In the genomic region with DNA sequence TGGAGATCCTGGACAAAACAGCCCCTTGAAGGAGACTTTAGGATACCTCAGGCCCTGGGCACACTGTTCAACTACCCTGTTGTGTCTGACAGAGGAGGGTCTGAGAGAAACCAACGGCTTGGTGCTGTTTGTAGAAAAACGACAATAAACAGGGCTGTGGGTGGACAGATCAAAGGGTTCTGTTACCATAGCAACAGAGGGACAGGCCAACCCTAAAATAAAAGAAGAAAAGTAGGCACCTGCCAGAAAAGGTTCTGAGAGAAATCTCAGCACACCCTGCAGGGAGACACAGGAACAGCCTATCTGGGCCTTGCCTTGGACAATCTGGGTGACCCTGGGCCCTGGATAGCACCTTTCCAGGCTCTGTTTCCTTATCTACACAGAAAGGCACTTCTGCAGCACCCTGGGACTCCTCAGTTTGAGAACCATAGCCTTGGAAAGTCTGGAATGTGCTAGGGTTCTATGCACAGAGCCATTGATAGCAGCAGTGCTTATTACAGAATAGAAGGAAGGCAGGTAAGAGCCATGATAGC, we compare ENCODE assay signal across 36 cellular contexts.
"Had no signal": no experiment of that assay in that cellular context is flagged by ENCODE, and none has a peak within 500 bp of the region (broad histone marks: within the 10 kb centered on the region; RNA-seq: fewer than 3 reads in every experiment).

No MANE protein-coding gene starts in this region.

- H3K27me3 ChIP-seq: brain microvascular endothelial cell, MG63, Peyer's patch, SJSA1 had no signal

- H3K4me3 Mint-ChIP-seq: activated CD4-positive, alpha-beta memory T cell treated with anti-CD3 and anti-CD28 coated beads, Interleukin-2, amount 10 ng/mL, durations not matched to agents 7 days and 5 days; activated CD8-positive, alpha-beta memory T cell treated with anti-CD3 and anti-CD28 coated beads, Interleukin-2, amount 10 ng/mL, durations not matched to agents 7 days and 5 days; activated naive CD4-positive, alpha-beta T cell treated with anti-CD3 and anti-CD28 coated beads, Interleukin-2, amount 10 ng/mL, durations not matched to agents 7 days and 5 days; activated naive CD8-positive, alpha-beta T cell; activated naive CD8-positive, alpha-beta T cell treated with anti-CD3 and anti-CD28 coated beads, Interleukin-2, amount 50 U/mL, for 24 hours; T-cell had no signal

- H3K27ac Mint-ChIP-seq: activated CD4-positive, alpha-beta memory T cell treated with anti-CD3 and anti-CD28 coated beads, Interleukin-2, amount 10 ng/mL, durations not matched to agents 7 days and 5 days; activated CD8-positive, alpha-beta memory T cell treated with anti-CD3 and anti-CD28 coated beads, Interleukin-2, amount 10 ng/mL, durations not matched to agents 7 days and 5 days; activated naive CD4-positive, alpha-beta T cell treated with anti-CD3 and anti-CD28 coated beads, Interleukin-2, amount 10 ng/mL, durations not matched to agents 7 days and 5 days; activated naive CD8-positive, alpha-beta T cell; activated naive CD8-positive, alpha-beta T cell treated with anti-CD3 and anti-CD28 coated beads, Interleukin-2, amount 50 U/mL, for 24 hours had no signal

- ATAC-seq: activated CD8-positive, alpha-beta memory T cell treated with anti-CD3 and anti-CD28 coated beads, Interleukin-2, amount 10 ng/mL, durations not matched to agents 7 days and 5 days; activated naive CD8-positive, alpha-beta T cell treated with anti-CD3 and anti-CD28 coated beads, Interleukin-2, amount 50 U/mL, for 24 hours; PC-3; T-cell had no signal

- H3K4me1 ChIP-seq: Peyer's patch, SJSA1 had no signal

- H3K9me3 ChIP-seq: SJSA1, SK-N-SH had no signal

- H3K36me3 Mint-ChIP-seq: activated naive CD4-positive, alpha-beta T cell treated with anti-CD3 and anti-CD28 coated beads, Interleukin-2, amount 10 ng/mL, durations not matched to agents 7 days and 5 days had no signal

- H3K4me3 ChIP-seq: MG63, Peyer's patch, SJSA1 had no signal

- H3K4me1 Mint-ChIP-seq: activated CD4-positive, alpha-beta memory T cell treated with anti-CD3 and anti-CD28 coated beads, Interleukin-2, amount 10 ng/mL, durations not matched to agents 7 days and 5 days; activated CD8-positive, alpha-beta memory T cell treated with anti-CD3 and anti-CD28 coated beads, Interleukin-2, amount 10 ng/mL, durations not matched to agents 7 days and 5 days; activated naive CD4-positive, alpha-beta T cell treated with anti-CD3 and anti-CD28 coated beads, Interleukin-2, amount 10 ng/mL, durations not matched to agents 7 days and 5 days; activated naive CD8-positive, alpha-beta T cell treated with anti-CD3 and anti-CD28 coated beads, Interleukin-2, amount 50 U/mL, for 24 hours; T-cell had no signal

- H3K36me3 ChIP-seq: brain microvascular endothelial cell, MG63, Peyer's patch, SJSA1 had no signal

- DNase-seq: activated CD4-positive, alpha-beta memory T cell treated with anti-CD3 and anti-CD28 coated beads, Interleukin-2, amount 10 ng/mL, durations not matched to agents 7 days and 5 days; activated CD4-positive, alpha-beta T cell treated with anti-CD3 and anti-CD28 coated beads for 1 hour; activated CD4-positive, alpha-beta T cell treated with anti-CD3 and anti-CD28 coated beads for 48 hours; activated CD4-positive, CD25-positive, alpha-beta regulatory T cell; activated CD8-positive, alpha-beta memory T cell treated with anti-CD3 and anti-CD28 coated beads for 24 hours; activated CD8-positive, alpha-beta memory T cell treated with anti-CD3 and anti-CD28 coated beads, Interleukin-2, amount 50 U/mL, for 48 hours; activated effector memory CD4-positive, alpha-beta T cell treated with Interleukin-2 at 50 U/mL for 16 hours; activated naive CD4-positive, alpha-beta T cell treated with anti-CD3 and anti-CD28 coated beads, Interleukin-2, amount 10 ng/mL, durations not matched to agents 7 days and 5 days; activated naive CD8-positive, alpha-beta T cell treated with anti-CD3 and anti-CD28 coated beads, Interleukin-2, amount 50 U/mL, for 24 hours; activated T-cell treated with anti-CD3 and anti-CD28 coated beads, Interleukin-2, amount 50 U/mL, for 48 hours; anterior cingulate cortex; brain microvascular endothelial cell; central memory CD4-positive, alpha-beta T cell; Kasumi-1; MG63; NCI-H1048; NCI-H1105 treated with DMSO at 0.1 percent for 48 hours; NCI-H1436; NCI-H1694 treated with DMSO at 0.1 percent for 48 hours; NCI-H2029; NCI-H510A; NCI-H526; NCI-H748 treated with DMSO at 0.1 percent for 48 hours; NK-92 treated with Interleukin-12 subunit alpha and Interleukin-12 subunit beta, amount 100 ng/mL, for 24 hours; Peyer's patch; RPMI8226; SHP77 treated with DMSO at 0.1 percent for 48 hours; SK-N-SH; T-cell; T-helper 2 cell; T-helper 9 cell; WERI-Rb-1 had no signal

- H3K27ac ChIP-seq: brain microvascular endothelial cell, Peyer's patch, SJSA1, WERI-Rb-1 had no signal
